ENCODE assay signal across 1 cellular context in the genomic region with DNA sequence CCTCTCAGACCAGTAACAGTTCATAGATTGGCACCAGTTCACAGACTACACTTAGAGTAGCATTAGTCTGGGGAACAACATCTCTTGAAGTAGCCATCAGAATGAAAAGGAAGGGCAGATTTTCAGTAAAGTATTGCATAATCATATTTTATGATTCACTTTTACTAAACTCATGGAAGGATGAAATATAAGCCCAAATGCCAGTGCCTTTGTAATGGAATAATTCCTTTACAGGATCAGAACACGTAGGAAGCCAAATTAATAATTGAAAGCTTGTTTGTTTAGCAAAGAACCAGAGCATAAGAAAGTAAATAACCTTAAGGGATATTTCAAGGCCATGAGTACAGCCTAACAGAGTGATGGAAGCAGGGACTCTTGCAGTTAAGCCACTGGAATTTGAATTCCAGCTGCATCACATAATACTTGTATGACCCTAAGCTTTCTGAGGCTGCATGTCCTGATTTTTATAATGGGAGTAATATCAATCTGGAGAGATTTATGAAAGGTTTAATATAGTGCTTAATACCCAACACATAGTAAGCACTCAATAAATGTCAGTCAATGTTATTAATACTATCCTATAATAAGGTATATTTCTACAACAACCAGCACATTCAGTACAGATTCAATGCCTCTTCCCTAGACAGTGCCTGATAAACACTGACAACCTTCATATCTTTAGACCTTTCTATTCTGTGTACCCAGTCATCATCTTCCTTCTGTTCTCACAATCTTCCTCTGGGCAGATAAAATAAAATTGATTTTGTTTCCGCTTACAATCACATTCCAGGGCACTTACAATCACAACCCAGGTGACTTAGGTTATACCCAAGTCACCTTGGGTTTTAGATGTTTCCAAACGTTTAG.
TF ChIP-seq lines count a peak whose summit lies in the region.

No MANE protein-coding gene starts in this region.

TF ChIP-seq in IMR-90, 13 proteins besides CTCF, POLR2A, EP300 and RAD21:
- peak; percentile 94 for TF ChIP-seq CEBPB (IDR thresholded peaks at IDR 0.05; ENCODE audit: low read depth, low read length)
- no peak for TF ChIP-seq MAFK (IDR thresholded peaks at IDR 0.05; ENCODE audit: low read depth, low read length)
TF ChIP-seq in IMR-90: peak in this region for 1.
